8 cellular contexts compared by ENCODE assay signal in genomic region chr7:48088559-48089414, GRCh38. TPM values are rescaled to one million over a fixed set of nuclear protein-coding genes. Genes with fewer than 3 reads are reported as not detected.
DNase-seq lines count a peak whose midpoint lies in the region; ATAC-seq and TF ChIP-seq lines count a peak whose summit lies in the region.

Gene UPP1, plus strand, starts transcription at chr7:48089265. Its CDS starts 5,519 bp downstream, at chr7:48094784.

- no peak for TF ChIP-seq CTCF in type B pancreatic cell (conservative IDR thresholded peaks at IDR 0.05)

- peaks cover 12% of the 10 kb centered on the region for H3K36me3 ChIP-seq in H7 (replicated peaks; ENCODE audit: control insufficient read depth, insufficient read depth, low read length)

- peaks cover 13% of the 10 kb centered on the region for H3K4me1 Mint-ChIP-seq in type B pancreatic cell (ENCODE audit: unreplicated experiment)

- peak within 1 kb of the TSS; percentile 91 for H3K27ac Mint-ChIP-seq in type B pancreatic cell

- intact Hi-C loops in Right ventricle myocardium superior (cut with DNase I) = no loop called here

- DNase-seq in GDM1 (lab: John Stamatoyannopoulos, UW) (peak; percentile 6), H7 (peak; percentile 96), M059J (ENCODE audit: low read depth) (peak; percentile 96), SW 1271 (lab: John Stamatoyannopoulos, UW) (peak; percentile 69 to 88), Right ventricle myocardium superior (peak; percentile 97), pons (ENCODE audit: low spot score) (peak; percentile 66), type B pancreatic cell (ENCODE audit: extremely low spot score, unreplicated experiment) (peak; percentile 83)
- DNase-seq in activated naive CD8-positive, alpha-beta T cell treated with anti-CD3 and anti-CD28 coated beads, Interleukin-2, amount 50 U/mL, for 16 hours (ENCODE audit: low read depth, low spot score) = peak; percentile 60

- H3K27me3 ChIP-seq in H7 (ENCODE audit: control insufficient read depth, insufficient read depth, low read length) = no peaks in the 10 kb centered on the region

- H3K4me3 ChIP-seq in H7 (ENCODE audit: insufficient read depth, low read depth, low read length) = peak within 1 kb of the TSS; percentile 79

- peak within 1 kb of the TSS; percentile 92 for H3K4me3 Mint-ChIP-seq in type B pancreatic cell

- peak; percentile 95 for ATAC-seq in Right ventricle myocardium superior (ENCODE audit: poor library complexity)

- no peaks in the 10 kb centered on the region for H3K9me3 Mint-ChIP-seq in type B pancreatic cell

- H3K27me3 Mint-ChIP-seq in type B pancreatic cell = peaks cover 29% of the 10 kb centered on the region

- peaks cover 4% of the 10 kb centered on the region for H3K36me3 Mint-ChIP-seq in type B pancreatic cell

RNA-seq across cellular contexts. Expression of gene UPP1, which starts in this region (rescaled TPM):
- total RNA-seq in H7 (2014; rRNA removed; shearing (Covaris generic)) = 32.7 and 46.1 TPM in 2 replicates
- total RNA-seq in M059J (2014; rRNA removed; shearing (Covaris generic)) = 11.7 and 21.1 TPM in 2 replicates
- 20.3 TPM for total RNA-seq in Right ventricle myocardium superior
- total RNA-seq in type B pancreatic cell (ENCODE audit: low replicate concordance) = 14.3 and 15.8 TPM in 2 replicates

Comparison
In these comparisons a context has a peak if more than half of its experiments do, and no peak if none do; other contexts are left out.
1. Peak in every context shown above with its lines: DNase-seq, ATAC-seq and H3K4me3 ChIP-seq.
2. DNase-seq: peak in every context shown above with its lines; median percentile 97 in Right ventricle myocardium superior; 96 in H7; 96 in M059J; 83 in type B pancreatic cell; 78 in SW 1271; 66 in pons; 60 in activated naive CD8-positive, alpha-beta T cell treated with anti-CD3 and anti-CD28 coated beads, Interleukin-2, amount 50 U/mL, for 16 hours; 6 in GDM1.